Comparison of ENCODE assay signal across 9 cellular contexts in genomic region chr4:48370260-48371134, GRCh38. TPM values are rescaled to one million over a fixed set of nuclear protein-coding genes. Genes with fewer than 3 reads are reported as not detected.
DNase-seq lines count a peak whose midpoint lies in the region; ATAC-seq and TF ChIP-seq lines count a peak whose summit lies in the region.
"Had no signal": no experiment of that assay in that cellular context is flagged by ENCODE, and none has a peak within 500 bp of the region (broad histone marks: within the 10 kb centered on the region; RNA-seq: fewer than 3 reads in every experiment).

No MANE protein-coding gene starts in this region.

- peak; percentile 64 for ATAC-seq in GM18502 (IDR thresholded peaks at IDR 0.05; ENCODE audit: poor library complexity, unreplicated experiment)
- no peak for ATAC-seq in HG03571 (IDR thresholded peaks at IDR 0.05; ENCODE audit: unreplicated experiment)
- no peak for ATAC-seq in HG03565 (IDR thresholded peaks at IDR 0.05; ENCODE audit: unreplicated experiment)

- peaks cover 10% of the 10 kb centered on the region for H3K36me3 Mint-ChIP-seq in mesothelial cell of epicardium

- no peak overlapping the region for H3K4me3 Mint-ChIP-seq in mesothelial cell of epicardium

- no peaks in the 10 kb centered on the region for H3K9me3 ChIP-seq in HAP-1

- peaks cover 29% of the 10 kb centered on the region for H3K4me1 Mint-ChIP-seq in mesothelial cell of epicardium

- peak overlapping the region; percentile 40 for H3K4me3 ChIP-seq in HAP-1

- peaks cover 60% of the 10 kb centered on the region for H3K36me3 ChIP-seq in HAP-1 (replicated peaks)

- H3K4me1 ChIP-seq in HAP-1: peaks cover 50% of the 10 kb centered on the region

- H3K27ac Mint-ChIP-seq in mesothelial cell of epicardium: peak overlapping the region; percentile 69

- H3K27me3 ChIP-seq in HAP-1 (ENCODE audit: low read depth): no peaks in the 10 kb centered on the region

- H3K9me3 Mint-ChIP-seq in mesothelial cell of epicardium: no peaks in the 10 kb centered on the region

- in situ Hi-C loops in HAP-1 (cut with MboI; ENCODE audit: low sequenced_read_pairs): no loop called here

- peak in 1 of 2 experiments; percentile 93 for DNase-seq in HAP-1 (ENCODE audit: low spot score in 2 of 2)
- DNase-seq in NCI-H2227 treated with DMSO at 0.1 percent for 48 hours (lab: John Stamatoyannopoulos, UW): peak; percentile 6
- no peak for DNase-seq in mesothelial cell of epicardium (ENCODE audit: low spot score in 2 of 2, unreplicated experiment in 2 of 2)
- no peak for DNase-seq in dermis blood vessel endothelial cell
- DNase-seq in activated gamma-delta T cell treated with Interleukin-2 at 50 U/mL for 16 hours: no peak
- DNase-seq: cortex of kidney had no signal

- no peak for TF ChIP-seq CTCF in mesothelial cell of epicardium (IDR thresholded peaks at IDR 0.05; ENCODE audit: unreplicated experiment)

- H3K27me3 Mint-ChIP-seq in mesothelial cell of epicardium (ENCODE audit: low read depth): no peaks in the 10 kb centered on the region

RNA-seq across cellular contexts. Expression of gene SLAIN2, which starts 29.2 kb away (rescaled TPM):
- total RNA-seq in mesothelial cell of epicardium (60.1 to 77.1 TPM (median 62.9 TPM) in 3 replicates), dermis blood vessel endothelial cell (19.9 and 22.7 TPM in 2 replicates)
